In genomic region chr11:130476200-130476921, GRCh38 we compare ENCODE assay signal across 14 cellular contexts. TPM values are rescaled to one million over a fixed set of nuclear protein-coding genes. Genes with fewer than 3 reads are reported as not detected.
DNase-seq lines count a peak whose midpoint lies in the region; ATAC-seq and TF ChIP-seq lines count a peak whose summit lies in the region.
"Had no signal": no experiment of that assay in that cellular context is flagged by ENCODE, and none has a peak within 500 bp of the region (broad histone marks: within the 10 kb centered on the region; RNA-seq: fewer than 3 reads in every experiment).

No MANE protein-coding gene starts in this region.

- H3K4me2 ChIP-seq in GM23338 = no peak overlapping the region

- intact Hi-C loops in stomach (cut with DNase I; ENCODE audit: low total_unique reads) = no loop called here

- H3K79me2 ChIP-seq in GM23338 (replicated peaks; ENCODE audit: insufficient read depth) = no peaks in the 10 kb centered on the region

- DNase-seq in GM23338 (ENCODE audit: low spot score) = no peak
- DNase-seq in ecto neural progenitor cell (ENCODE audit: low spot score) = peak; percentile 39
- peak; percentile 68 for DNase-seq in left kidney (ENCODE audit: low read depth, low spot score)
- DNase-seq in stomach = no peak
- DNase-seq in erythroblast (lab: John Stamatoyannopoulos, UW) = no peak
- DNase-seq in activated CD4-positive, alpha-beta T cell treated with anti-CD3 and anti-CD28 coated beads, Interleukin-2, amount 10 ng/mL, durations not matched to agents 7 days and 5 days = no peak
- DNase-seq: activated CD4-positive, alpha-beta T cell treated with anti-CD3 and anti-CD28 coated beads for 1 hour; activated T-cell treated with anti-CD3 and anti-CD28 coated beads, Interleukin-2, amount 50 U/mL, for 48 hours; hypothalamus; Karpas-422; NCI-H2081 treated with DMSO at 0.1 percent for 48 hours; retina had no signal

- H3K27ac ChIP-seq in GM23338 (ENCODE audit: low read depth) = 0 out of 2 replicates have a peak overlapping the region, but pooled peaks have one; percentile 45
- H3K27ac ChIP-seq in stomach = peak overlapping the region in 3 of 5 donors; percentile 71 to 81 (median 75)

- ATAC-seq in GM23338 (no peak), HG02610 (IDR thresholded peaks at IDR 0.05; ENCODE audit: unreplicated experiment) (no peak), HG03439 (IDR thresholded peaks at IDR 0.05; ENCODE audit: unreplicated experiment) (no peak)

- no peak overlapping the region for H2AFZ ChIP-seq in GM23338

- TF ChIP-seq EP300 in stomach (IDR thresholded peaks at IDR 0.05) = no peak

- 87 to 92% (median 91%) methylated on average over 12 of the region's 12 CpGs for WGBS in stomach, 5 donors

- H3K36me3 Mint-ChIP-seq in GM23338 (ENCODE audit: low read depth) = no peaks in the 10 kb centered on the region
- H3K36me3 Mint-ChIP-seq in activated CD4-positive, alpha-beta T cell treated with anti-CD3 and anti-CD28 coated beads, Interleukin-2, amount 10 ng/mL, durations not matched to agents 7 days and 5 days (ENCODE audit: low read depth) = no peaks in the 10 kb centered on the region

- no peak for TF ChIP-seq CTCF in GM23338 (conservative IDR thresholded peaks at IDR 0.05; ENCODE audit: low read depth in 2 of 2)
- TF ChIP-seq CTCF in stomach (IDR thresholded peaks at IDR 0.05) = no peak

- no peak overlapping the region for H3K27ac Mint-ChIP-seq in GM23338
- no peak overlapping the region for H3K27ac Mint-ChIP-seq in activated CD4-positive, alpha-beta T cell treated with anti-CD3 and anti-CD28 coated beads, Interleukin-2, amount 10 ng/mL, durations not matched to agents 7 days and 5 days

- peaks cover 2% of the 10 kb centered on the region; the same call in 2 of the 3 replicates for H3K4me1 Mint-ChIP-seq in GM23338
- no peaks in the 10 kb centered on the region for H3K4me1 Mint-ChIP-seq in activated CD4-positive, alpha-beta T cell treated with anti-CD3 and anti-CD28 coated beads, Interleukin-2, amount 10 ng/mL, durations not matched to agents 7 days and 5 days

- H3K4me1 ChIP-seq in GM23338 (ENCODE audit: insufficient read depth) (no peaks in the 10 kb centered on the region; the same call in 1 of the 2 replicates), stomach (peaks cover 18 to 38% (median 26%) of the 10 kb centered on the region in 4 donors)

- no peaks in the 10 kb centered on the region for H3K9me2 ChIP-seq in GM23338 (ENCODE audit: insufficient read depth)

- no peaks in the 10 kb centered on the region for H3K27me3 ChIP-seq in GM23338 (ENCODE audit: insufficient read depth)
- H3K27me3 ChIP-seq in stomach = no peaks in the 10 kb centered on the region

- H4K20me1 ChIP-seq in GM23338 (replicated peaks; ENCODE audit: insufficient read depth) = no peaks in the 10 kb centered on the region

- H3F3A ChIP-seq in GM23338 (replicated peaks; ENCODE audit: low read depth) = no peaks in the 10 kb centered on the region

- peaks cover 1% of the 10 kb centered on the region for H3K27me3 Mint-ChIP-seq in GM23338 (ENCODE audit: insufficient read depth, low read depth, poor library complexity)
- no peaks in the 10 kb centered on the region for H3K27me3 Mint-ChIP-seq in activated CD4-positive, alpha-beta T cell treated with anti-CD3 and anti-CD28 coated beads, Interleukin-2, amount 10 ng/mL, durations not matched to agents 7 days and 5 days

- POLR2A ChIA-PET in activated CD4-positive, alpha-beta T cell treated with anti-CD3 and anti-CD28 coated beads, Interleukin-2, amount 10 ng/mL, durations not matched to agents 7 days and 5 days (lab: Charles Lee) = no interaction called here

- H3K9me3 ChIP-seq in stomach = no peaks in the 10 kb centered on the region

- no peaks in the 10 kb centered on the region for H3K9me3 Mint-ChIP-seq in GM23338
- no peaks in the 10 kb centered on the region for H3K9me3 Mint-ChIP-seq in activated CD4-positive, alpha-beta T cell treated with anti-CD3 and anti-CD28 coated beads, Interleukin-2, amount 10 ng/mL, durations not matched to agents 7 days and 5 days

- H3K4me3 Mint-ChIP-seq in GM23338 = no peak overlapping the region
- no peak overlapping the region for H3K4me3 Mint-ChIP-seq in activated CD4-positive, alpha-beta T cell treated with anti-CD3 and anti-CD28 coated beads, Interleukin-2, amount 10 ng/mL, durations not matched to agents 7 days and 5 days

- TF ChIP-seq POLR2A in stomach (IDR thresholded peaks at IDR 0.05) = no peak
- TF ChIP-seq POLR2A in erythroblast (IDR thresholded peaks at IDR 0.05; ENCODE audit: low read length) = no peak

- H3K4me3 ChIP-seq in GM23338 (no peak overlapping the region), stomach (no peak overlapping the region)

- H3K36me3 ChIP-seq in GM23338 (ENCODE audit: insufficient read depth) = no peaks in the 10 kb centered on the region; the same call in 1 of the 2 replicates
- H3K36me3 ChIP-seq in stomach = peaks cover 0 to 47% (median 43%) of the 10 kb centered on the region in 4 donors

- CTCF ChIA-PET in activated CD4-positive, alpha-beta T cell treated with anti-CD3 and anti-CD28 coated beads, Interleukin-2, amount 10 ng/mL, durations not matched to agents 7 days and 5 days (lab: Charles Lee) = no interaction called here

TF ChIP-seq in GM23338, 12 proteins besides CTCF, POLR2A, EP300 and RAD21:
- TF ChIP-seq NANOG (IDR thresholded peaks at IDR 0.05; ENCODE audit: borderline replicate concordance) (no peak), REST (IDR thresholded peaks at IDR 0.05; ENCODE audit: unreplicated experiment) (no peak), ETS1 (IDR thresholded peaks at IDR 0.05) (no peak), ZNF114 (CRISPR knock-in tag; IDR thresholded peaks at IDR 0.05) (no peak), CREB1 (CRISPR knock-in tag; IDR thresholded peaks at IDR 0.05; ENCODE audit: low read depth) (no peak), EZH2 (IDR thresholded peaks at IDR 0.05; ENCODE audit: low read depth, unreplicated experiment) (no peak), STAT1 (IDR thresholded peaks at IDR 0.05; ENCODE audit: unreplicated experiment) (no peak), EZH2phosphoT487 (IDR thresholded peaks at IDR 0.05; ENCODE audit: unreplicated experiment) (no peak)

RNA-seq across cellular contexts. Expression of gene ADAMTS15, which starts 27.9 kb away (rescaled TPM):
- 5.6 and 7.7 TPM in 2 replicates for total RNA-seq in GM23338 (2014; rRNA removed; shearing (Covaris generic))
- polyA plus RNA-seq in GM23338 (2016; fragmentation: Nextera tagmentation; extraction: Ambion mirVana) = 0.38 and 0.42 TPM in 2 replicates
- 10 to 100 TPM in 2 of 5 donors, 1 to 10 TPM in 3; 1.4 to 23.5 (median 2.2) TPM for total RNA-seq in stomach
- 1 to 10 TPM; 2.0 to 4.3 (median 2.5) TPM for polyA plus RNA-seq in stomach
- under 1 TPM; 0.04 to 0.05 TPM for total RNA-seq in activated CD4-positive, alpha-beta T cell treated with anti-CD3 and anti-CD28 coated beads, Interleukin-2, amount 10 ng/mL, durations not matched to agents 7 days and 5 days

RNA-seq across cellular contexts. Expression of gene ADAMTS8, which starts 48.0 kb away (rescaled TPM):
- 15.3 and 16.2 TPM in 2 replicates for total RNA-seq in GM23338 (2014; rRNA removed; shearing (Covaris generic))
- polyA plus RNA-seq in GM23338 (2016; fragmentation: Nextera tagmentation; extraction: Ambion mirVana) (7.5 and 7.7 TPM in 2 replicates), stomach (10 to 100 TPM in 1 of 3 donors, 1 to 10 TPM in 2; 3.5 to 11.9 (median 4.9) TPM)
- total RNA-seq in stomach = 10 to 100 TPM in 2 of 5 donors, 1 to 10 TPM in 2, under 1 TPM in 1; 0.58 to 24.1 (median 4.6) TPM
- not detected for total RNA-seq in activated CD4-positive, alpha-beta T cell treated with anti-CD3 and anti-CD28 coated beads, Interleukin-2, amount 10 ng/mL, durations not matched to agents 7 days and 5 days

Comparison
In these comparisons a context has a peak if more than half of its experiments do, and no peak if none do; other contexts are left out.
1. DNase-seq: peak in ecto neural progenitor cell (single experiment) and left kidney (single experiment); none in GM23338 (single experiment), stomach (single experiment), erythroblast (0 of 2) and activated CD4-positive, alpha-beta T cell treated with anti-CD3 and anti-CD28 coated beads, Interleukin-2, amount 10 ng/mL, durations not matched to agents 7 days and 5 days (single experiment).